In genomic region chr17:38421224-38421841, GRCh38 we compare ENCODE assay signal across 11 cellular contexts. TPM values are rescaled to one million over a fixed set of nuclear protein-coding genes. Genes with fewer than 3 reads are reported as not detected.
DNase-seq lines count a peak whose midpoint lies in the region; ATAC-seq and TF ChIP-seq lines count a peak whose summit lies in the region.
"Had no signal": no experiment of that assay in that cellular context is flagged by ENCODE, and none has a peak within 500 bp of the region (broad histone marks: within the 10 kb centered on the region; RNA-seq: fewer than 3 reads in every experiment).

No MANE protein-coding gene starts in this region.

- H3K27ac ChIP-seq in dorsolateral prefrontal cortex (peak overlapping the region in 54 of 59 donors; percentile 8 to 100 (median 70)), uterus (peak overlapping the region; percentile 55 to 75)
- H3K27ac ChIP-seq: brain microvascular endothelial cell had no signal

- no peak for ATAC-seq in HG03045 (IDR thresholded peaks at IDR 0.05; ENCODE audit: unreplicated experiment)

- TF ChIP-seq POLR2A in uterus (IDR thresholded peaks at IDR 0.05): no peak

- H3K27me3 ChIP-seq in dorsolateral prefrontal cortex: peaks cover 0 to 3% (median 0%) of the 10 kb centered on the region in 45 donors
- H3K27me3 ChIP-seq in uterus: no peaks in the 10 kb centered on the region

- peaks cover 0 to 26% of the 10 kb centered on the region in 2 donors for H3K4me1 ChIP-seq in uterus

- H3K4me3 ChIP-seq in dorsolateral prefrontal cortex (peak overlapping the region in 46 of 59 donors; percentile 0 to 72 (median 30)), uterus (no peak overlapping the region)

- H3K9me3 ChIP-seq in uterus: no peaks in the 10 kb centered on the region

- H3K36me3 ChIP-seq in uterus: no peaks in the 10 kb centered on the region
- H3K36me3 ChIP-seq: brain microvascular endothelial cell had no signal

- DNase-seq in NCI-H1092 treated with DMSO at 0.1 percent for 48 hours (lab: John Stamatoyannopoulos, UW) (peak; percentile 45), NCI-H1092 (lab: John Stamatoyannopoulos, UW) (no peak), dorsolateral prefrontal cortex (no peak), left kidney (ENCODE audit: low read depth, low spot score) (peak; percentile 65), uterus (peak in 1 of 2 donors; percentile 50), MV-4-11 (lab: John Stamatoyannopoulos, UW) (no peak)
- no peak for DNase-seq in activated CD4-positive, alpha-beta T cell treated with anti-CD3 and anti-CD28 coated beads for 48 hours
- DNase-seq: 8988T, brain microvascular endothelial cell, NCI-H510A had no signal

- no peak for TF ChIP-seq CTCF in dorsolateral prefrontal cortex (IDR thresholded peaks at IDR 0.05 in 54 of 56, conservative IDR thresholded peaks at IDR 0.05 in 2 of 56; ENCODE audit: low read depth in 1 of 56, partially characterized antibody in 56 of 56)
- TF ChIP-seq CTCF in uterus (IDR thresholded peaks at IDR 0.05): no peak

- intact Hi-C loops in dorsolateral prefrontal cortex (cut with DNase I): loop anchor here (5.0 to 10.0 kb wide), 3 partner anchors 71 to 246 kb away; no protein-coding TSS in a partner anchor
- intact Hi-C loops in uterus (cut with DNase I; ENCODE audit: low total_unique reads): no loop called here

RNA-seq across cellular contexts. Expression of gene ARHGAP23, which starts 6.9 kb away (rescaled TPM):
- total RNA-seq in dorsolateral prefrontal cortex (100 to 1,000 TPM in 109 of 120 experiments, 10 to 100 TPM in 11; 93.2 to 496 (median 159) TPM), uterus (100 to 1,000 TPM in 1 of 4 donors, 10 to 100 TPM in 1, 1 to 10 TPM in 2; 2.6 to 119 (median 15.2) TPM)

Comparison
In these comparisons a context has a peak if more than half of its experiments do, and no peak if none do; other contexts are left out.
1. DNase-seq: peak in NCI-H1092 treated with DMSO at 0.1 percent for 48 hours (single experiment) and left kidney (single experiment); none in NCI-H1092 (single experiment), dorsolateral prefrontal cortex (0 of 10), MV-4-11 (single experiment) and activated CD4-positive, alpha-beta T cell treated with anti-CD3 and anti-CD28 coated beads for 48 hours (single experiment).
2. H3K4me3 ChIP-seq: peak in dorsolateral prefrontal cortex (46 of 59); none in uterus (0 of 2).